In the genomic region with DNA sequence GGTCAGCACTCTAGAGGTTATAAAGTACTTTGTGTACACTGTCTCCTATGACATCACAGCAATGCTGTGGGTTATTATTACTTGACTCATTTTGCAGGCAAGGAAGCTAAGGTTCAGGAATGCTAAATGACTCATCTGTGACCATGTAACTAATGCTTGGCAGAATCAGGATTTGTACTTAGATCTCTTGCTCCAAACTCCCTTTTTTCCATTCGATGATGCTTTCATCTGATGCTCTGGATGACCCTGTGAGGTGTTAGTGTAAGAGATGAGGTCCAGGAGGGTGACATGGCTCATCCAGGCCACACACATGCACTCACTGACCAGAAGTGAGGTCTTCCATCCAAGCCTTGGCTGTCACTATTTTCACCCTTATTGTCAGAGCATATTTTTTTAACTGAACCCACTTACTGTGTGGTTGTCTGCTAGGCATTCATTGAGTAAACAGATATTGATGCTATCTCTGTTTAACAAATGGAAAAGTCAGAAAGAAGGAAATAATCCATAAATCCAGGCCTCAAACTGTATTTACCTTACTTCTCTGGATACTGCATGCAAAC, we compare ENCODE assay signal across 8 cellular contexts. TPM values are rescaled to one million over a fixed set of nuclear protein-coding genes. Genes with fewer than 3 reads are reported as not detected.
DNase-seq lines count a peak whose midpoint lies in the region; ATAC-seq, FAIRE-seq and TF ChIP-seq lines count a peak whose summit lies in the region.

No MANE protein-coding gene starts in this region.

- ATAC-seq in GM19351 (IDR thresholded peaks at IDR 0.05; ENCODE audit: unreplicated experiment) (no peak), HG03159 (IDR thresholded peaks at IDR 0.05; ENCODE audit: unreplicated experiment) (no peak)

- H3K27me3 Mint-ChIP-seq in CD4-positive, alpha-beta memory T cell: no peaks in the 10 kb centered on the region
- H3K27me3 Mint-ChIP-seq in mesothelial cell of epicardium (ENCODE audit: low read depth): no peaks in the 10 kb centered on the region

- in situ Hi-C loops in astrocyte of the spinal cord (cut with HindIII; ENCODE audit: low sequenced_read_pairs): no loop called here

- peaks cover 31 to 69% (median 58%) of the 10 kb centered on the region in 4 donors for H3K4me1 Mint-ChIP-seq in CD4-positive, alpha-beta memory T cell
- H3K4me1 Mint-ChIP-seq in mesothelial cell of epicardium: peaks cover 10% of the 10 kb centered on the region

- DNase-seq in CD4-positive, alpha-beta memory T cell: no peak
- DNase-seq in HTR-8/SVneo (ENCODE audit: insufficient read length, low spot score): peak; percentile 81
- peak; percentile 98 for DNase-seq in astrocyte of the spinal cord (ENCODE audit: low read depth, low spot score)
- no peak for DNase-seq in mesothelial cell of epicardium (ENCODE audit: low spot score in 2 of 2, unreplicated experiment in 2 of 2)
- no peak for DNase-seq in hippocampal formation (lab: John Stamatoyannopoulos, UW)
- DNase-seq in NCI-H1694 treated with DMSO at 0.1 percent for 48 hours (lab: John Stamatoyannopoulos, UW): no peak

- peak overlapping the region in 4 of 8 donors; percentile 3 to 70 (median 33) for H3K4me3 Mint-ChIP-seq in CD4-positive, alpha-beta memory T cell
- no peak overlapping the region for H3K4me3 Mint-ChIP-seq in mesothelial cell of epicardium

- no peak overlapping the region for H3K27ac ChIP-seq in CD4-positive, alpha-beta memory T cell (ENCODE audit: low read depth, low read length)

- CTCF ChIA-PET in CD4-positive, alpha-beta memory T cell (lab: Charles Lee; ENCODE audit: partially characterized antibody): interaction anchor here (1.7 kb wide), 1 partner anchor 12 kb away, joined by 5 read pairs; no protein-coding TSS in a partner anchor

- peak overlapping the region in 6 of 7 donors; percentile 24 to 86 (median 76) for H3K27ac Mint-ChIP-seq in CD4-positive, alpha-beta memory T cell
- peak overlapping the region; percentile 20 for H3K27ac Mint-ChIP-seq in mesothelial cell of epicardium

- H3K4me1 ChIP-seq in CD4-positive, alpha-beta memory T cell (ENCODE audit: insufficient read depth, low read length): peaks cover 63% of the 10 kb centered on the region

- H3K9me3 Mint-ChIP-seq in CD4-positive, alpha-beta memory T cell: peaks cover 0 to 2% (median 0%) of the 10 kb centered on the region in 8 donors
- H3K9me3 Mint-ChIP-seq in mesothelial cell of epicardium: peaks cover 5% of the 10 kb centered on the region

- H3K36me3 ChIP-seq in CD4-positive, alpha-beta memory T cell (ENCODE audit: insufficient read depth, low read length): no peaks in the 10 kb centered on the region

- H3K27me3 ChIP-seq in CD4-positive, alpha-beta memory T cell (ENCODE audit: insufficient read depth, low read length): no peaks in the 10 kb centered on the region

- POLR2A ChIA-PET in CD4-positive, alpha-beta memory T cell (lab: Charles Lee; ENCODE audit: partially characterized antibody): interaction anchor here (1.2 to 41.1 kb wide), 7 partner anchors 9 to 54 kb away, joined by 3 to 1182 read pairs (median 4); a partner anchor contains a TSS

- TF ChIP-seq CTCF in astrocyte of the spinal cord (IDR thresholded peaks at IDR 0.05; ENCODE audit: low read depth, low read length) (no peak), mesothelial cell of epicardium (IDR thresholded peaks at IDR 0.05; ENCODE audit: unreplicated experiment) (no peak)

- no peaks in the 10 kb centered on the region for H3K36me3 Mint-ChIP-seq in CD4-positive, alpha-beta memory T cell
- H3K36me3 Mint-ChIP-seq in mesothelial cell of epicardium: no peaks in the 10 kb centered on the region

- no peaks in the 10 kb centered on the region for H3K9me3 ChIP-seq in CD4-positive, alpha-beta memory T cell (ENCODE audit: control insufficient read depth in 1 of 2, low read length in 2 of 2)

- peak; percentile 23 for FAIRE-seq in HTR-8/SVneo (lab: Jason Lieb, UNC)

- H3K4me3 ChIP-seq in CD4-positive, alpha-beta memory T cell (ENCODE audit: low read length in 2 of 2): no peak overlapping the region
- H3K4me3 ChIP-seq in astrocyte of the spinal cord (ENCODE audit: low read depth, low read length): no peak overlapping the region

- intact Hi-C loops in CD4-positive, alpha-beta memory T cell (cut with micrococcal nuclease): loop anchor here (2.0 kb wide), 1 partner anchor 17 kb away; no protein-coding TSS in a partner anchor

RNA-seq across cellular contexts. Expression of a gene that starts 59.0 kb away (rescaled TPM):
- 100 to 1,000 TPM; 198 to 200 TPM for total RNA-seq in CD4-positive, alpha-beta memory T cell
- 100 to 1,000 TPM; 266 to 486 TPM for polyA plus RNA-seq in CD4-positive, alpha-beta memory T cell
- total RNA-seq in mesothelial cell of epicardium: 0.25 to 0.40 TPM (median 0.29 TPM) in 3 replicates

Comparison
In these comparisons a context has a peak if more than half of its experiments do, and no peak if none do; other contexts are left out.
1. DNase-seq: peak in HTR-8/SVneo (single experiment) and astrocyte of the spinal cord (single experiment); none in CD4-positive, alpha-beta memory T cell (0 of 5), mesothelial cell of epicardium (0 of 2), hippocampal formation (0 of 2) and NCI-H1694 treated with DMSO at 0.1 percent for 48 hours (single experiment).
2. RNA of a gene that starts 59.0 kb away (total RNA-seq): 198 to 200 TPM in CD4-positive, alpha-beta memory T cell; 0.25 to 0.40 TPM in mesothelial cell of epicardium; every median in the first group is over 100 times any median in the second.